Comparison of ENCODE assay signal across 18 cellular contexts in the genomic region with DNA sequence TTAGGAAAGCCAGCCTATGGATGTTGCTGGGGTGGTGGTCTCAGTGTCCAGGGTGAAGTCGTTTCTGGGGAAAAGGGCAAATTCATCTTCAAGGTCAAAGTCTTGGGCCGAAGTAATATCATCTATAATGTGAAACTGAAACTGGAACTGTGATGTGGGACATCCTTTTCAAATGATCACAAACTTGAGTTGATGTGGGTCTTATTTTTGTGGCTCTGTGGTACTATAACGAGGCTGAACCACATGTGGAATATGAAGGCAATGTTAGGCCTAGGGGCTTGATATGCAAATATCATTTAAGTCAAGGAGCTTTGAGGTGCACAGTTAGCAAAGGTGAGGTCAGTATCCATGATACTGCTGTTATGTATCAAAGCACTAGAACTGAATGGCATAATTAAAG. TPM values are rescaled to one million over a fixed set of nuclear protein-coding genes. Genes with fewer than 3 reads are reported as not detected.
DNase-seq lines count a peak whose midpoint lies in the region; ATAC-seq and TF ChIP-seq lines count a peak whose summit lies in the region.
"Had no signal": no experiment of that assay in that cellular context is flagged by ENCODE, and none has a peak within 500 bp of the region (broad histone marks: within the 10 kb centered on the region; RNA-seq: fewer than 3 reads in every experiment).

No MANE protein-coding gene starts in this region.

- CTCF ChIA-PET in activated naive CD4-positive, alpha-beta T cell treated with anti-CD3 and anti-CD28 coated beads, Interleukin-2, amount 10 ng/mL, durations not matched to agents 7 days and 5 days (lab: Charles Lee) = interaction anchor here (1.0 kb wide), 1 partner anchor 30 kb away, joined by 3 read pairs; no protein-coding TSS in a partner anchor
- CTCF ChIA-PET in activated naive CD4-positive, alpha-beta T cell treated with anti-CD3 and anti-CD28 coated beads for 36 hours (lab: Charles Lee) = no interaction called here

- H3K4me2 ChIP-seq in OCI-LY1 (ENCODE audit: low read length) = 0 out of 2 replicates have a peak overlapping the region, but pooled peaks have one; percentile 27

- H4K20me1 ChIP-seq in OCI-LY1 (ENCODE audit: insufficient read depth, low read length) = no peaks in the 10 kb centered on the region

- 28 to 55% methylated on average over 2 to 3 of the region's 3 CpGs for WGBS in gastroesophageal sphincter (ENCODE audit: low coverage in 1 of 2), 2 donors

- H3K9ac ChIP-seq in OCI-LY1 (ENCODE audit: low read length) = no peak overlapping the region

- peak overlapping the region; percentile 85 for H3K27ac Mint-ChIP-seq in activated naive CD4-positive, alpha-beta T cell treated with anti-CD3 and anti-CD28 coated beads, Interleukin-2, amount 10 ng/mL, durations not matched to agents 7 days and 5 days
- H3K27ac Mint-ChIP-seq in activated naive CD4-positive, alpha-beta T cell treated with anti-CD3 and anti-CD28 coated beads for 36 hours = no peak overlapping the region
- H3K27ac Mint-ChIP-seq: WTC11 had no signal

- peak; percentile 25 for DNase-seq in activated naive CD4-positive, alpha-beta T cell treated with anti-CD3 and anti-CD28 coated beads, Interleukin-2, amount 10 ng/mL, durations not matched to agents 7 days and 5 days
- no peak for DNase-seq in activated naive CD4-positive, alpha-beta T cell treated with anti-CD3 and anti-CD28 coated beads for 36 hours
- DNase-seq in central memory CD4-positive, alpha-beta T cell = peak; percentile 27
- DNase-seq in NOMO-1 treated with dmso at 0.1 percent for 144 hours (lab: John Stamatoyannopoulos, UW; ENCODE audit: unreplicated experiment) (no peak), glomerular visceral epithelial cell (ENCODE audit: extremely low spot score) (no peak)
- DNase-seq: brain microvascular endothelial cell; effector CD8-positive, alpha-beta T cell; foreskin melanocyte; NCI-H1105 treated with DMSO at 0.1 percent for 48 hours; ovary had no signal

- H2AFZ ChIP-seq in OCI-LY1 (ENCODE audit: low read length) = no peak overlapping the region

- no peaks in the 10 kb centered on the region for H3K79me2 ChIP-seq in OCI-LY1 (ENCODE audit: insufficient read depth, low read length)

- H3K9me3 ChIP-seq in OCI-LY1 (ENCODE audit: low read length) (no peaks in the 10 kb centered on the region), gastroesophageal sphincter (peaks cover 0 to 33% (median 0%) of the 10 kb centered on the region in 3 donors)
- H3K9me3 ChIP-seq: ovary had no signal

- no peaks in the 10 kb centered on the region for H3F3A ChIP-seq in OCI-LY1 (ENCODE audit: insufficient read depth, low read length)

- H3K27ac ChIP-seq in OCI-LY1 (ENCODE audit: low read depth, low read length, poor library complexity, severe bottlenecking) (no peak overlapping the region), gastroesophageal sphincter (no peak overlapping the region)
- H3K27ac ChIP-seq: brain microvascular endothelial cell, ovary had no signal

- H3K4me1 ChIP-seq in OCI-LY1 (ENCODE audit: insufficient read depth, low read length, severe bottlenecking) (peaks cover 6% of the 10 kb centered on the region), gastroesophageal sphincter (no peaks in the 10 kb centered on the region)

- peaks cover 27% of the 10 kb centered on the region for H3K4me1 Mint-ChIP-seq in activated naive CD4-positive, alpha-beta T cell treated with anti-CD3 and anti-CD28 coated beads, Interleukin-2, amount 10 ng/mL, durations not matched to agents 7 days and 5 days
- peaks cover 17% of the 10 kb centered on the region for H3K4me1 Mint-ChIP-seq in activated naive CD4-positive, alpha-beta T cell treated with anti-CD3 and anti-CD28 coated beads for 36 hours (ENCODE audit: low read depth)
- H3K4me1 Mint-ChIP-seq: WTC11 had no signal

- peak overlapping the region; percentile 3 for H3K4me3 Mint-ChIP-seq in activated naive CD4-positive, alpha-beta T cell treated with anti-CD3 and anti-CD28 coated beads, Interleukin-2, amount 10 ng/mL, durations not matched to agents 7 days and 5 days
- no peak overlapping the region for H3K4me3 Mint-ChIP-seq in activated naive CD4-positive, alpha-beta T cell treated with anti-CD3 and anti-CD28 coated beads for 36 hours
- H3K4me3 Mint-ChIP-seq: WTC11 had no signal

- no peak for ATAC-seq in gastroesophageal sphincter
- ATAC-seq in HG03432 (IDR thresholded peaks at IDR 0.05; ENCODE audit: unreplicated experiment) = no peak
- ATAC-seq: HCT116, WTC11 had no signal

- no peaks in the 10 kb centered on the region for H3K9me2 ChIP-seq in OCI-LY1 (ENCODE audit: low read depth, low read length)

- peaks cover 13% of the 10 kb centered on the region for H3K36me3 Mint-ChIP-seq in activated naive CD4-positive, alpha-beta T cell treated with anti-CD3 and anti-CD28 coated beads, Interleukin-2, amount 10 ng/mL, durations not matched to agents 7 days and 5 days
- peaks cover 3% of the 10 kb centered on the region for H3K36me3 Mint-ChIP-seq in activated naive CD4-positive, alpha-beta T cell treated with anti-CD3 and anti-CD28 coated beads for 36 hours (ENCODE audit: low read depth)

- intact Hi-C loops in activated naive CD4-positive, alpha-beta T cell treated with anti-CD3 and anti-CD28 coated beads for 36 hours (cut with micrococcal nuclease) = no loop called here

- no peak overlapping the region for H3K4me3 ChIP-seq in OCI-LY1 (ENCODE audit: low read depth, low read length, poor library complexity, severe bottlenecking)
- H3K4me3 ChIP-seq in gastroesophageal sphincter = no peak overlapping the region
- H3K4me3 ChIP-seq: ovary, skin epidermis had no signal

- no peaks in the 10 kb centered on the region for H3K27me3 Mint-ChIP-seq in activated naive CD4-positive, alpha-beta T cell treated with anti-CD3 and anti-CD28 coated beads, Interleukin-2, amount 10 ng/mL, durations not matched to agents 7 days and 5 days
- H3K27me3 Mint-ChIP-seq in activated naive CD4-positive, alpha-beta T cell treated with anti-CD3 and anti-CD28 coated beads for 36 hours (ENCODE audit: low read depth) = no peaks in the 10 kb centered on the region

- H3K9me3 Mint-ChIP-seq in activated naive CD4-positive, alpha-beta T cell treated with anti-CD3 and anti-CD28 coated beads, Interleukin-2, amount 10 ng/mL, durations not matched to agents 7 days and 5 days = peaks cover 42% of the 10 kb centered on the region
- H3K9me3 Mint-ChIP-seq in activated naive CD4-positive, alpha-beta T cell treated with anti-CD3 and anti-CD28 coated beads for 36 hours = peaks cover 29% of the 10 kb centered on the region

- no peak for TF ChIP-seq POLR2A in gastroesophageal sphincter (IDR thresholded peaks at IDR 0.05)

- H3K27me3 ChIP-seq in OCI-LY1 (ENCODE audit: insufficient read depth, low read length) = no peaks in the 10 kb centered on the region
- no peaks in the 10 kb centered on the region for H3K27me3 ChIP-seq in gastroesophageal sphincter
- H3K27me3 ChIP-seq: brain microvascular endothelial cell, ovary had no signal

- no peak for TF ChIP-seq CTCF in OCI-LY1 (IDR thresholded peaks at IDR 0.05; ENCODE audit: low read length)
- no peak for TF ChIP-seq CTCF in gastroesophageal sphincter (IDR thresholded peaks at IDR 0.05)

- no peak for TF ChIP-seq EP300 in gastroesophageal sphincter (IDR thresholded peaks at IDR 0.05)

- H3K36me3 ChIP-seq in OCI-LY1 (ENCODE audit: insufficient read depth, low read length) (no peaks in the 10 kb centered on the region), gastroesophageal sphincter (no peaks in the 10 kb centered on the region)
- H3K36me3 ChIP-seq: brain microvascular endothelial cell, ovary had no signal

RNA-seq across cellular contexts. Expression of a gene that starts 1.5 kb away (rescaled TPM):
- not detected for total RNA-seq in activated naive CD4-positive, alpha-beta T cell treated with anti-CD3 and anti-CD28 coated beads for 36 hours
- total RNA-seq in gastroesophageal sphincter = not detected
- total RNA-seq: HT-29, ovary, temporal lobe, WTC11 had no signal

Comparison
In these comparisons a context has a peak if more than half of its experiments do, and no peak if none do; other contexts are left out.
1. DNase-seq: peak in activated naive CD4-positive, alpha-beta T cell treated with anti-CD3 and anti-CD28 coated beads, Interleukin-2, amount 10 ng/mL, durations not matched to agents 7 days and 5 days (single experiment) and central memory CD4-positive, alpha-beta T cell (single experiment); none in activated naive CD4-positive, alpha-beta T cell treated with anti-CD3 and anti-CD28 coated beads for 36 hours (single experiment), NOMO-1 treated with dmso at 0.1 percent for 144 hours (single experiment) and glomerular visceral epithelial cell (single experiment).